In genomic region chr7:92447239-92448184, GRCh38 we compare ENCODE assay signal across 8 cellular contexts. TPM values are rescaled to one million over a fixed set of nuclear protein-coding genes. Genes with fewer than 3 reads are reported as not detected.
DNase-seq lines count a peak whose midpoint lies in the region; ATAC-seq, FAIRE-seq and TF ChIP-seq lines count a peak whose summit lies in the region.

TSS of gene GATAD1 (plus strand) at chr7:92447482. CDS start at chr7:92447730, 248 bp downstream.

- intact Hi-C loops in colonic mucosa (cut with DNase I), result loop anchor here (5.0 to 10.0 kb wide), 2 partner anchors 203 to 315 kb away; partner anchors contain the start of genes ANKIB1, CYP51A1 and KRIT1

- H3K27me3 ChIP-seq in colonic mucosa (no peaks in the 10 kb centered on the region), layer of hippocampus (ENCODE audit: control insufficient read depth, insufficient read depth, low read length) (no peaks in the 10 kb centered on the region)

- TF ChIP-seq CTCF in colonic mucosa (IDR thresholded peaks at IDR 0.05), result peak; percentile 96

- peak; percentile 88 for ATAC-seq in HG03457 (IDR thresholded peaks at IDR 0.05; ENCODE audit: unreplicated experiment)

- H3K27ac ChIP-seq in colonic mucosa, result peak within 1 kb of the TSS; percentile 98
- H3K27ac ChIP-seq in layer of hippocampus (ENCODE audit: low read depth, low read length), result peak within 1 kb of the TSS; percentile 79

- H3K4me1 ChIP-seq in colonic mucosa, result peaks cover 12% of the 10 kb centered on the region

- FAIRE-seq in GM19239 (lab: Jason Lieb, UNC), result peak; percentile 95

- H3K36me3 ChIP-seq in colonic mucosa, result peaks cover 8% of the 10 kb centered on the region

- peak within 1 kb of the TSS; percentile 94 for H3K4me3 ChIP-seq in colonic mucosa

- H3K9me3 ChIP-seq in colonic mucosa, result no peaks in the 10 kb centered on the region

- DNase-seq in C1 segment of cervical spinal cord (lab: John Stamatoyannopoulos, UW) (peak; percentile 61 to 95 (median 89)), GM19239 (ENCODE audit: insufficient read length, low spot score) (peak; percentile 82), NCI-H524 (lab: John Stamatoyannopoulos, UW) (peak; percentile 84 to 90), colonic mucosa (peak; percentile 93)
- DNase-seq in activated CD4-positive, alpha-beta T cell treated with anti-CD3 and anti-CD28 coated beads for 48 hours, result peak; percentile 87
- DNase-seq in stimulated activated CD4-positive, alpha-beta T cell treated with anti-CD3 and anti-CD28 coated beads, Interleukin-1b, Interleukin-23, amount 100 ng/mL, for 4 hours (ENCODE audit: low read depth in 2 of 2), result peak; percentile 62 to 72

- peak within 1 kb of the TSS; percentile 84 to 100 for H3K9ac ChIP-seq in colonic mucosa (ENCODE audit: low read depth in 2 of 2, low read length in 2 of 2)

RNA-seq across cellular contexts. Expression of gene GATAD1, which starts in this region (rescaled TPM):
- total RNA-seq in colonic mucosa, result 10 to 100 TPM; 22.9 to 28.8 TPM

Comparison
In these comparisons a context has a peak if more than half of its experiments do, and no peak if none do; other contexts are left out.
1. Peak in every context shown above with its lines: DNase-seq, ATAC-seq, H3K4me3 ChIP-seq and H3K27ac ChIP-seq.